ENCODE assay signal across 10 cellular contexts in the genomic region with DNA sequence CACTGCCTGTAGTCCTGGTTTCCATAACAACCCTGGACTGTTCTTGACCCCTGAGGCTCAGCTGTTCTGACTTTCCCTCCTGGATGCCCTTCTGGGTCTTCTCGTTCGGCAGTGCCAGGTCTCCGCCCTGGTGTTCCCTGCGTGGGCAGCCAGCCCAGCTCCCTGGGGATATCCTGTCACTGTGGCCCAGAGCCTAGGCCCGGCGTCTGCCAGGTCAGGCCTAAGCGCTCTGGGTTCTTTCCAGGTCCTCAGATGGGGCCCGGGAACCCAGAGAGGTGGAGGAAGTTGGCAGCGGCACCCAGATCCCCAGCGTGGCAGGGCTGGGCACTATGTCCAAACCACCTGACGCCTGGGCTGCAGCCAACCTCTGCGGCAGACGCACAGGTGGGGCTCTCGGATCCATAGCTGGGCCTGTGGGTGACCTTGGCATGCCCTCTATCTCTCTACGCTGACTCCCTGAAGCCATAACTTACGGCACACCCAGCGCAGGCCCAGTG. TPM values are rescaled to one million over a fixed set of nuclear protein-coding genes. Genes with fewer than 3 reads are reported as not detected.
DNase-seq lines count a peak whose midpoint lies in the region; ATAC-seq, FAIRE-seq and TF ChIP-seq lines count a peak whose summit lies in the region.
"Had no signal": no experiment of that assay in that cellular context is flagged by ENCODE, and none has a peak within 500 bp of the region (broad histone marks: within the 10 kb centered on the region; RNA-seq: fewer than 3 reads in every experiment).

No MANE protein-coding gene starts in this region.

- H3K36me3 ChIP-seq in endothelial cell of umbilical vein (ENCODE audit: control insufficient read depth in 2 of 2, extremely low read depth in 1 of 2, insufficient read depth in 2 of 2, low read length in 2 of 2) (no peaks in the 10 kb centered on the region), tibial artery (no peaks in the 10 kb centered on the region)

- intact Hi-C loops in endothelial cell of umbilical vein (cut with micrococcal nuclease) (loop anchor here (2.0 kb wide), 1 partner anchor 42 kb away; no protein-coding TSS in a partner anchor), tibial artery (cut with DNase I; ENCODE audit: low total_unique reads) (no loop called here)

- H3K4me3 ChIP-seq in endothelial cell of umbilical vein (replicated peaks in 1 of 3; ENCODE audit: insufficient read depth in 1 of 3, low read depth in 1 of 3, low read length in 3 of 3) (no peak overlapping the region), tibial artery (no peak overlapping the region)
- H3K4me3 ChIP-seq: PC-9 had no signal

- H4K20me1 ChIP-seq in endothelial cell of umbilical vein (replicated peaks; ENCODE audit: control insufficient read depth, extremely low read depth, insufficient read depth, low read length) = no peaks in the 10 kb centered on the region

- no TSS peak for BruUV-seq in endothelial cell of umbilical vein (replicated peaks; lab: Mats Ljungman, UMichigan)

- no peak for TF ChIP-seq POLR2A in endothelial cell of umbilical vein (IDR thresholded peaks at IDR 0.05; ENCODE audit: low read depth, low read length)

- in situ Hi-C loops in GM13976 (cut with MboI; ENCODE audit: low sequenced_read_pairs, unreplicated experiment) = no loop called here

- H3K9me3 ChIP-seq in endothelial cell of umbilical vein (replicated peaks; ENCODE audit: control insufficient read depth, insufficient read depth, low read length) (peaks cover 2% of the 10 kb centered on the region), tibial artery (peaks cover 0 to 9% (median 7%) of the 10 kb centered on the region in 3 donors)

- POLR2A ChIA-PET in endothelial cell of umbilical vein (lab: Charles Lee) = no interaction called here

- CTCF ChIA-PET in endothelial cell of umbilical vein (lab: Charles Lee) = interaction anchor here (0.6 to 1.0 kb wide), 2 partner anchors 9 to 11 kb away, joined by 3 read pairs; no protein-coding TSS in a partner anchor

- H3K27ac ChIP-seq in endothelial cell of umbilical vein (ENCODE audit: insufficient read depth, low read depth, low read length) = no peak overlapping the region
- H3K27ac ChIP-seq in tibial artery = no peak overlapping the region
- H3K27ac ChIP-seq: PC-9 had no signal

- no peak for ATAC-seq in GM18861 (IDR thresholded peaks at IDR 0.05; ENCODE audit: unreplicated experiment)

- dilution Hi-C loops in endothelial cell of umbilical vein (cut with MboI; ENCODE audit: extremely low pct_ligation_motif_present, low sequenced_read_pairs) = no loop called here

- peak; percentile 83 for DNase-seq in NCI-H69 (lab: John Stamatoyannopoulos, UW)
- no peak for DNase-seq in endothelial cell of umbilical vein (ENCODE audit: low read depth, low spot score)
- DNase-seq in lung microvascular endothelial cell (ENCODE audit: low read depth in 2 of 2) = peak; percentile 43 to 80
- peak; percentile 59 to 91 for DNase-seq in tibial artery
- no peak for DNase-seq in SW480 (ENCODE audit: low spot score)
- DNase-seq in GM13976 (ENCODE audit: low spot score) = no peak
- DNase-seq: DND-41, NCI-H187 treated with DMSO at 0.1 percent for 48 hours had no signal

- H3K4me2 ChIP-seq in endothelial cell of umbilical vein (ENCODE audit: insufficient read depth, low read length) = no peak overlapping the region
- H3K4me2 ChIP-seq: PC-9 had no signal

- H3K4me1 ChIP-seq in endothelial cell of umbilical vein (ENCODE audit: control insufficient read depth, extremely low read depth, insufficient read depth, low read length) (peaks cover 24% of the 10 kb centered on the region), tibial artery (peaks cover 0 to 23% (median 17%) of the 10 kb centered on the region in 4 donors)

- TF ChIP-seq CTCF in endothelial cell of umbilical vein (IDR thresholded peaks at IDR 0.05; ENCODE audit: extremely low read depth in 1 of 2, insufficient read depth in 1 of 2, low read depth in 1 of 2, low read length in 2 of 2) (no peak), tibial artery (IDR thresholded peaks at IDR 0.05) (no peak), GM13976 (IDR thresholded peaks at IDR 0.05; ENCODE audit: borderline replicate concordance, control extremely low read depth, extremely low read depth, insufficient read depth, missing control alignments) (no peak)

- no peaks in the 10 kb centered on the region for H3K27me3 ChIP-seq in endothelial cell of umbilical vein (ENCODE audit: control insufficient read depth in 2 of 2, insufficient read depth in 2 of 2, low read length in 2 of 2)
- peaks cover 0 to 5% of the 10 kb centered on the region in 2 donors for H3K27me3 ChIP-seq in tibial artery

- H3K79me2 ChIP-seq in endothelial cell of umbilical vein (ENCODE audit: control insufficient read depth, insufficient read depth, low read length) = no peaks in the 10 kb centered on the region

- no peak overlapping the region for H2AFZ ChIP-seq in endothelial cell of umbilical vein (ENCODE audit: low read depth, low read length)
- H2AFZ ChIP-seq: PC-9 had no signal

- no peak overlapping the region for H3K9ac ChIP-seq in endothelial cell of umbilical vein (replicated peaks; ENCODE audit: extremely low read depth, insufficient read depth, low read length)

- peak; percentile 85 for FAIRE-seq in endothelial cell of umbilical vein (lab: Jason Lieb, UNC)

- H3K9me1 ChIP-seq in endothelial cell of umbilical vein (replicated peaks; ENCODE audit: control insufficient read depth, extremely low read depth, insufficient read depth, low read length) = no peaks in the 10 kb centered on the region

TF ChIP-seq in endothelial cell of umbilical vein, 7 proteins besides CTCF, POLR2A, EP300 and RAD21:
- no peak for TF ChIP-seq MYC (IDR thresholded peaks at IDR 0.05; ENCODE audit: low read depth, low read length)
- no peak for TF ChIP-seq FOS (IDR thresholded peaks at IDR 0.05; ENCODE audit: borderline replicate concordance, insufficient read depth, low read length)
- TF ChIP-seq, protein P1, sequence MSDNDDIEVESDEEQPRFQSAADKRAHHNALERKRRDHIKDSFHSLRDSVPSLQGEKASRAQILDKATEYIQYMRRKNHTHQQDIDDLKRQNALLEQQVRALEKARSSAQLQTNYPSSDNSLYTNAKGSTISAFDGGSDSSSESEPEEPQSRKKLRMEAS (IDR thresholded peaks at IDR 0.05; ENCODE audit: insufficient read depth, insufficient read length) = no peak
- no peak for TF ChIP-seq JUN (IDR thresholded peaks at IDR 0.05; ENCODE audit: borderline replicate concordance, insufficient read depth, insufficient read length, low read depth)
- no peak for TF ChIP-seq EZH2 (IDR thresholded peaks at IDR 0.05; ENCODE audit: borderline replicate concordance, low read depth, low read length, severe bottlenecking)
- TF ChIP-seq POLR2AphosphoS5 (IDR thresholded peaks at IDR 0.05; ENCODE audit: insufficient read depth, low read depth, low read length) = no peak
- no peak for TF ChIP-seq GATA2 (IDR thresholded peaks at IDR 0.05; ENCODE audit: insufficient read depth, insufficient read length, low read depth, low read length)
TF ChIP-seq in endothelial cell of umbilical vein: peak in this region for 0.

RNA-seq across cellular contexts. Expression of a gene that starts 12.5 kb away (rescaled TPM):
- total RNA-seq in endothelial cell of umbilical vein = 0.55 and 0.78 TPM in 2 replicates
- polyA plus RNA-seq in endothelial cell of umbilical vein = 0.37 TPM in 2 replicates
- polyA plus RNA-seq in endothelial cell of umbilical vein (2011; cell fraction: cytosol; rRNA removed) = 0.28 and 0.32 TPM in 2 replicates
- 0.26 and 0.36 TPM in 2 replicates for polyA plus RNA-seq in endothelial cell of umbilical vein (2011; cell fraction: nucleus; rRNA removed)
- 1.6 and 1.8 TPM in 2 replicates for polyA plus RNA-seq in endothelial cell of umbilical vein (2012)
- polyA minus RNA-seq in endothelial cell of umbilical vein = 1.4 and 3.2 TPM in 2 replicates
- polyA minus RNA-seq in endothelial cell of umbilical vein (2011; cell fraction: cytosol; rRNA and poly(A)+ RNA removed) = 4.7 TPM
- polyA minus RNA-seq in endothelial cell of umbilical vein (2011; cell fraction: nucleus; rRNA and poly(A)+ RNA removed) = 0.82 TPM in 1 of 2 replicates, not detected in the other
- total RNA-seq in lung microvascular endothelial cell = under 0.01 TPM in 2 replicates

Comparison
In these comparisons a context has a peak if more than half of its experiments do, and no peak if none do; other contexts are left out.
1. DNase-seq: peak in NCI-H69 (single experiment), lung microvascular endothelial cell (2 of 2) and tibial artery (2 of 2); none in endothelial cell of umbilical vein (single experiment), SW480 (single experiment) and GM13976 (single experiment).